Comparison of ENCODE assay signal across 14 cellular contexts in the genomic region with DNA sequence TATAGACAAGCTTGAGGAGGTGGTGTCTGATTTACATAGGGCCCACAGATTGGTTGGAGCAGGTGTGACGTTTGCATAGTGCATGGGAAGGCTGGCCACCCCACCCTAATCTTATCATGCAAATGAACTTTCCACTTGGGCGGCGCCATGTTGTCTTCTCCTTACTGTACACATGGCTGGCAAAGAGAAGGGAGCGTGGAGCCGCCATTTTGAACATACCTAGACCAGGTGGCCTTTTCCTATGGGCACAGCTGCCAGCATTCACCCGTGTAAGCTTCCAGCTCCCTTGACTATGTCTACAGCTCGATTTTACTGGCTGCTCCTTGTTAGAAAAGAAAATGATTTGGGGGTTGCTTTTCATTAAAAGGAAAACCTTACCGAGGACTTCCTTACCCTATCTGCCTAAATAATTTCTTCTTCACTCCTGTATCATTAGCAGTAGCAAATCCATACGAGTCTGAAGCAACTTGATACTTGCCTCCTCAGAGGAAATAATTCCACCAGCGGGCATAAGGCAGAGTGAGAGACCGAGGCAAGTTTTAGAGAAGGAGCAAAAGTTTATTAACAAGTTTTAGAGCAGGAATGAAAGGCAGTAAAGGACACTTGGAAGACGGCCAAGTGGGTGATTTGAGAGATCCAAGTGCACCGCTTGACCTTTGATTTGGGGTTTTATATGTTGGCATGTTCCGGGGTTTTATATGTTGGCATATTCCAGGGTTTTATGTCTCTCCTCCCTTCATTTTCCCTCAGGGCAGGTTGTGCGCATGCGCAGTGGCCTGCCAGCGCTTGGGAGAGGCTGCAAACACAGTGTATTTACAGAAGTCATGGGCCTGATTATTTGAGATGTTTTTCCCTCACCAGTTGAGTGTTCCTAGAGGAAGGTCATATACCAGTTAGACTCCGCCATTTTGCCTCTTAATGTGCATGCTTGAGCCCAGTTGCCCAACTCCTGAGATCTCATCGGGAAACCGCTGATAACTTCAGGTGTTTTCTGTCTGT.
A peak's percentile ranks its signal among the peaks of the same experiment; 100 is the strongest.
DNase-seq lines count a peak whose midpoint lies in the region; FAIRE-seq and TF ChIP-seq lines count a peak whose summit lies in the region.
"Had no signal": no experiment of that assay in that cellular context is flagged by ENCODE, and none has a peak within 500 bp of the region (broad histone marks: within the 10 kb centered on the region; RNA-seq: fewer than 3 reads in every experiment).

No MANE protein-coding gene starts in this region.

- intact Hi-C loops in posterior vena cava (cut with DNase I) (no loop called here), tibial artery (cut with DNase I; ENCODE audit: low total_unique reads) (no loop called here)

- no peaks in the 10 kb centered on the region for H3K9me3 ChIP-seq in tibial artery

- no peak overlapping the region for H3K27ac ChIP-seq in tibial artery
- H3K27ac ChIP-seq: dorsolateral prefrontal cortex had no signal

- DNase-seq in DMS153 treated with DMSO at 0.1 percent for 48 hours (lab: John Stamatoyannopoulos, UW; ENCODE audit: unreplicated experiment), result peak; percentile 95
- peak; percentile 96 for DNase-seq in NCI-H2029 treated with DMSO at 0.1 percent for 48 hours (lab: John Stamatoyannopoulos, UW)
- DNase-seq in SK-N-DZ (ENCODE audit: low spot score), result peak; percentile 31
- peak; percentile 64 for DNase-seq in posterior vena cava (ENCODE audit: low spot score)
- DNase-seq in medulla oblongata (ENCODE audit: extremely low spot score), result no peak
- DNase-seq in GM12892 (ENCODE audit: insufficient read length), result no peak
- DNase-seq in tibial artery, result no peak
- DNase-seq: activated CD4-positive, alpha-beta T cell treated with anti-CD3 and anti-CD28 coated beads for 48 hours; activated effector memory CD4-positive, alpha-beta T cell treated with Interleukin-2 at 50 U/mL for 16 hours; C1 segment of cervical spinal cord; dorsolateral prefrontal cortex; GF-D8; H7; stimulated activated CD4-positive, alpha-beta T cell treated with anti-CD3 and anti-CD28 coated beads, Interleukin-2, amount 100 ng/mL, for 48 hours had no signal

- peaks cover 11 to 34% (median 13%) of the 10 kb centered on the region in 3 donors for H3K36me3 ChIP-seq in tibial artery

- H3K27me3 ChIP-seq in tibial artery, result no peaks in the 10 kb centered on the region
- H3K27me3 ChIP-seq: dorsolateral prefrontal cortex had no signal

- FAIRE-seq in GM12892 (lab: Jason Lieb, UNC), result no peak

- TF ChIP-seq CTCF in tibial artery (IDR thresholded peaks at IDR 0.05), result no peak

- H3K4me3 ChIP-seq in tibial artery, result no peak overlapping the region
- H3K4me3 ChIP-seq: dorsolateral prefrontal cortex had no signal

- H3K4me1 ChIP-seq in tibial artery, result no peaks in the 10 kb centered on the region

- no peak for TF ChIP-seq POLR2A in GM12892 (IDR thresholded peaks at IDR 0.05; ENCODE audit: low read depth, low read length)

Comparison
In these comparisons a context has a peak if more than half of its experiments do, and no peak if none do; other contexts are left out.
1. DNase-seq: peak in DMS153 treated with DMSO at 0.1 percent for 48 hours (single experiment), NCI-H2029 treated with DMSO at 0.1 percent for 48 hours (single experiment), SK-N-DZ (single experiment) and posterior vena cava (single experiment); none in medulla oblongata (single experiment), GM12892 (single experiment) and tibial artery (0 of 2).